12 cellular contexts compared by ENCODE assay signal in the genomic region with DNA sequence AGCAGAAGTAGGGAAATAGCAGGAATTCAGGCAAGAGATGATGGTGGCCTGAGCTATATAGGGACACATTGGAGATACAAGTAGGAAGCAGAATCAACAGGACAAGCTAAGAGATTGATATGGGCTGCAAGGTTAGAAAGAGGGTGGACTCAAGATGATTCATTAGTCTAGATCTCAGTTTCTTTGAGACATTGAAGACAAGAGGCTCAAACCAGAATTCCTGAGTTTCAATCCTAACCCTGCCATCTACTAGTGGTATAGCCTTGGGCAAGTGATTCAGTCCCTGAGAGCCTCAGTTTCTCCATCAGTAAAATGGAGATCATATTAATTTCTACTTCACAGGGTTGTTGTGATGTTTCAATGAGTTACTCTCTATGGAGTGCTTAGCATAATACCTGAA.
"Had no signal": no experiment of that assay in that cellular context is flagged by ENCODE, and none has a peak within 500 bp of the region (broad histone marks: within the 10 kb centered on the region; RNA-seq: fewer than 3 reads in every experiment).

No MANE protein-coding gene starts in this region.

- H3K36me3 ChIP-seq: left ventricle myocardium inferior, pancreas, transverse colon had no signal

- DNase-seq: activated CD4-positive, alpha-beta T cell treated with anti-CD3 and anti-CD28 coated beads, Interleukin-2, amount 50 U/mL, for 4 hours; activated gamma-delta T cell; activated T-cell treated with anti-CD3 and anti-CD28 coated beads, Interleukin-2, amount 50 U/mL, for 24 hours; effector CD4-positive, alpha-beta T cell; left ventricle myocardium inferior; pancreas; retina; transverse colon had no signal

- H3K4me3 ChIP-seq: left ventricle myocardium inferior, pancreas, skin epidermis, transverse colon had no signal

- H3K27ac ChIP-seq: left ventricle myocardium inferior, pancreas had no signal

- H3K9me3 ChIP-seq: left ventricle myocardium inferior, pancreas, transverse colon had no signal

- FAIRE-seq: astrocyte, colon, frontal cortex, pancreas had no signal

- H3K27me3 ChIP-seq: pancreas, transverse colon had no signal

- H3K4me1 ChIP-seq: left ventricle myocardium inferior, pancreas had no signal
